Comparison of ENCODE assay signal across 21 cellular contexts in the genomic region with DNA sequence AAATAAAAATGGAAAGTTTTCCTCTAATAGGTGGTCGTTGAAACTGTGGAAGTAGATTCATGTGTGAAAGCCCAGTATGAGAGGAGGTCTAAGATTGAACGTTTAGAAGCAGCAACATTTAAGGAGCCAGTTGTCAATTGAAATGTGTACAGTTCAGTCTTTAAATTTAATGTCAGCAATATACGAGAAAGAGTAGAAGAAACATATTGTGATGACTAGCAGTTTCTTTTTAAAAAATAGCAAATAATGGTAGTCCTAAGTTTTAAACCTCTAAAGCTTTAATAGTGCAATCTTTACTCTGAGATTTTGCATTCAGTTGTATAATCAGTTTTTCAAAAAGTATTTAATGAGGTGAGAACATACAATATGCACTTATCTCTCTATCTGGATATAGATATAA.
"Had no signal": no experiment of that assay in that cellular context is flagged by ENCODE, and none has a peak within 500 bp of the region (broad histone marks: within the 10 kb centered on the region; RNA-seq: fewer than 3 reads in every experiment).

No MANE protein-coding gene starts in this region.

- H3K9me3 ChIP-seq: transverse colon had no signal

- H3K27me3 Mint-ChIP-seq: activated CD4-positive, alpha-beta memory T cell treated with anti-CD3 and anti-CD28 coated beads for 36 hours; activated CD8-positive, alpha-beta memory T cell treated with anti-CD3 and anti-CD28 coated beads, Interleukin-2, amount 10 ng/mL, durations not matched to agents 7 days and 5 days; central memory CD8-positive, alpha-beta T cell had no signal

- H3K27me3 ChIP-seq: brain microvascular endothelial cell, right atrium auricular region, transverse colon had no signal

- DNase-seq: activated CD4-positive, alpha-beta memory T cell treated with anti-CD3 and anti-CD28 coated beads for 36 hours; activated CD8-positive, alpha-beta memory T cell treated with anti-CD3 and anti-CD28 coated beads, Interleukin-2, amount 10 ng/mL, durations not matched to agents 7 days and 5 days; activated effector memory CD4-positive, alpha-beta T cell treated with Interleukin-2 at 50 U/mL for 16 hours; activated T-cell treated with anti-CD3 and anti-CD28 coated beads, Interleukin-2, amount 50 U/mL, for 1 hour; anterior cingulate cortex; brain microvascular endothelial cell; foreskin fibroblast; glutamatergic neuron; islet precursor cell; midbrain; posterior cingulate gyrus; stimulated activated CD4-positive, alpha-beta T cell treated with anti-CD3 and anti-CD28 coated beads, Interleukin-15, amount 100 ng/mL, for 24 hours; stimulated activated CD4-positive, alpha-beta T cell treated with anti-CD3 and anti-CD28 coated beads, Interleukin-4, amount 100 ng/mL, for 24 hours; stimulated activated naive CD4-positive, alpha-beta T cell treated with Interleukin-2 at 50 U/mL for 16 hours; transverse colon had no signal

- H3K27ac Mint-ChIP-seq: activated CD4-positive, alpha-beta memory T cell treated with anti-CD3 and anti-CD28 coated beads for 36 hours had no signal

- H3K36me3 ChIP-seq: brain microvascular endothelial cell, right atrium auricular region had no signal

- FAIRE-seq: endothelial cell of umbilical vein had no signal

- H3K9me3 Mint-ChIP-seq: activated CD4-positive, alpha-beta memory T cell treated with anti-CD3 and anti-CD28 coated beads for 36 hours; central memory CD8-positive, alpha-beta T cell had no signal

- H3K4me3 Mint-ChIP-seq: activated CD4-positive, alpha-beta memory T cell treated with anti-CD3 and anti-CD28 coated beads for 36 hours had no signal

- ATAC-seq: activated CD8-positive, alpha-beta memory T cell treated with anti-CD3 and anti-CD28 coated beads, Interleukin-2, amount 10 ng/mL, durations not matched to agents 7 days and 5 days had no signal

- H3K4me3 ChIP-seq: coronary artery, lung, right atrium auricular region, skin epidermis, transverse colon had no signal

- H3K4me1 ChIP-seq: right atrium auricular region, transverse colon had no signal

- H3K27ac ChIP-seq: brain microvascular endothelial cell, coronary artery, right atrium auricular region, skin epidermis, transverse colon had no signal
